Comparison of ENCODE assay signal across 8 cellular contexts in genomic region chr17:41835214-41835799, GRCh38. TPM values are rescaled to one million over a fixed set of nuclear protein-coding genes. Genes with fewer than 3 reads are reported as not detected.
DNase-seq lines count a peak whose midpoint lies in the region; ATAC-seq and FAIRE-seq lines count a peak whose summit lies in the region.

No MANE protein-coding gene starts in this region.

- peaks cover 8% of the 10 kb centered on the region for H3K27me3 Mint-ChIP-seq in activated T-helper 2 cell treated with anti-CD3 and anti-CD28 coated beads, Interferon-gamma antibody, Interleukin-2, Interleukin-4, amounts not matched to agents 10 μg/mL and 5 μg/mL and 100 μg/mL, durations not matched to agents 14 hours and 24 hours and 36 hours (ENCODE audit: low read depth)

- H3K4me3 Mint-ChIP-seq in activated T-helper 2 cell treated with anti-CD3 and anti-CD28 coated beads, Interferon-gamma antibody, Interleukin-2, Interleukin-4, amounts not matched to agents 10 μg/mL and 5 μg/mL and 100 μg/mL, durations not matched to agents 14 hours and 24 hours and 36 hours (ENCODE audit: low read depth) = peak overlapping the region; percentile 81

- H3K27me3 ChIP-seq in small intestine (ENCODE audit: control insufficient read depth in 2 of 2, insufficient read depth in 2 of 2, low read length in 2 of 2) = no peaks in the 10 kb centered on the region

- H3K4me1 ChIP-seq in small intestine (ENCODE audit: control insufficient read depth in 2 of 2, insufficient read depth in 1 of 2, low read depth in 1 of 2, low read length in 1 of 2) = peaks cover 0 to 5% of the 10 kb centered on the region in 2 donors

- peak; percentile 52 for DNase-seq in G401 (ENCODE audit: low spot score)
- DNase-seq in activated T-helper 2 cell treated with anti-CD3 and anti-CD28 coated beads, Interferon-gamma antibody, Interleukin-2, Interleukin-4, amounts not matched to agents 10 μg/mL and 5 μg/mL and 100 μg/mL, durations not matched to agents 14 hours and 24 hours and 36 hours (ENCODE audit: low spot score) = no peak
- peak; percentile 21 for DNase-seq in hepatic stellate cell (ENCODE audit: low spot score)
- DNase-seq in small intestine = no peak
- no peak for DNase-seq in activated CD4-positive, alpha-beta T cell treated with anti-CD3 and anti-CD28 coated beads for 4 hours
- DNase-seq in stimulated activated CD4-positive, alpha-beta T cell treated with anti-CD3 and anti-CD28 coated beads, Interleukin-4, amount 100 ng/mL, for 24 hours = no peak

- ATAC-seq in HG02840 (IDR thresholded peaks at IDR 0.05; ENCODE audit: low FRiP score, unreplicated experiment) = peak; percentile 24
- no peak for ATAC-seq in activated CD4-positive, CD25-positive, alpha-beta regulatory T cell treated with anti-CD3 and anti-CD28 coated beads, Interleukin-2, amount 50 U/mL, for 24 hours

- H3K4me3 ChIP-seq in small intestine (ENCODE audit: low read depth in 1 of 2, low read length in 2 of 2) = peak overlapping the region; percentile 63 to 83

- FAIRE-seq in small intestine (lab: Jason Lieb, UNC) = no peak

- no peaks in the 10 kb centered on the region for H3K9me3 ChIP-seq in small intestine (ENCODE audit: control insufficient read depth, low read depth)

- no peaks in the 10 kb centered on the region for H3K36me3 ChIP-seq in small intestine (ENCODE audit: control insufficient read depth in 2 of 2, insufficient read depth in 2 of 2, low read length in 2 of 2)

- H3K36me3 Mint-ChIP-seq in activated T-helper 2 cell treated with anti-CD3 and anti-CD28 coated beads, Interferon-gamma antibody, Interleukin-2, Interleukin-4, amounts not matched to agents 10 μg/mL and 5 μg/mL and 100 μg/mL, durations not matched to agents 14 hours and 24 hours and 36 hours (ENCODE audit: low read depth) = peaks cover 32% of the 10 kb centered on the region

- in situ Hi-C loops in G401 (cut with HindIII; ENCODE audit: low sequenced_read_pairs) = no loop called here

- no peak overlapping the region for H3K27ac ChIP-seq in small intestine (ENCODE audit: low read depth in 1 of 2, low read length in 1 of 2)

- WGBS in small intestine, 3 donors = 20 to 24% (median 21%) methylated on average over 13 of the region's 13 CpGs

- no peaks in the 10 kb centered on the region for H3K9me3 Mint-ChIP-seq in activated T-helper 2 cell treated with anti-CD3 and anti-CD28 coated beads, Interferon-gamma antibody, Interleukin-2, Interleukin-4, amounts not matched to agents 10 μg/mL and 5 μg/mL and 100 μg/mL, durations not matched to agents 14 hours and 24 hours and 36 hours

- intact Hi-C loops in activated T-helper 2 cell treated with anti-CD3 and anti-CD28 coated beads, Interferon-gamma antibody, Interleukin-2, Interleukin-4, amounts not matched to agents 10 μg/mL and 5 μg/mL and 100 μg/mL, durations not matched to agents 14 hours and 24 hours and 36 hours (cut with micrococcal nuclease) = no loop called here

- peak overlapping the region; percentile 64 for H3K27ac Mint-ChIP-seq in activated T-helper 2 cell treated with anti-CD3 and anti-CD28 coated beads, Interferon-gamma antibody, Interleukin-2, Interleukin-4, amounts not matched to agents 10 μg/mL and 5 μg/mL and 100 μg/mL, durations not matched to agents 14 hours and 24 hours and 36 hours

- peaks cover 16% of the 10 kb centered on the region for H3K4me1 Mint-ChIP-seq in activated T-helper 2 cell treated with anti-CD3 and anti-CD28 coated beads, Interferon-gamma antibody, Interleukin-2, Interleukin-4, amounts not matched to agents 10 μg/mL and 5 μg/mL and 100 μg/mL, durations not matched to agents 14 hours and 24 hours and 36 hours (ENCODE audit: low read depth)

RNA-seq across cellular contexts. Expression of gene NT5C3B, which starts 0.7 kb away (rescaled TPM):
- 75.8 and 77.8 TPM in 2 replicates for total RNA-seq in G401 (2014; rRNA removed; shearing (Covaris generic))
- 59.9 and 62.0 TPM in 2 replicates for total RNA-seq in activated T-helper 2 cell treated with anti-CD3 and anti-CD28 coated beads, Interferon-gamma antibody, Interleukin-2, Interleukin-4, amounts not matched to agents 10 μg/mL and 5 μg/mL and 100 μg/mL, durations not matched to agents 14 hours and 24 hours and 36 hours
- 10 to 100 TPM; 10.5 to 36.0 (median 21.3) TPM for polyA plus RNA-seq in small intestine

RNA-seq across cellular contexts. Expression of gene KLHL10, which starts 2.3 kb away (rescaled TPM):
- total RNA-seq in G401 (2014; rRNA removed; shearing (Covaris generic)) = not detected in 2 replicates
- 0.16 and 0.23 TPM in 2 replicates for total RNA-seq in activated T-helper 2 cell treated with anti-CD3 and anti-CD28 coated beads, Interferon-gamma antibody, Interleukin-2, Interleukin-4, amounts not matched to agents 10 μg/mL and 5 μg/mL and 100 μg/mL, durations not matched to agents 14 hours and 24 hours and 36 hours
- under 1 TPM in 1 of 3 donors, not detected in 2; 0.15 TPM for polyA plus RNA-seq in small intestine

RNA-seq across cellular contexts. Expression of gene FKBP10, which starts 22.5 kb away (rescaled TPM):
- 207 and 220 TPM in 2 replicates for total RNA-seq in G401 (2014; rRNA removed; shearing (Covaris generic))
- 1.3 and 1.4 TPM in 2 replicates for total RNA-seq in activated T-helper 2 cell treated with anti-CD3 and anti-CD28 coated beads, Interferon-gamma antibody, Interleukin-2, Interleukin-4, amounts not matched to agents 10 μg/mL and 5 μg/mL and 100 μg/mL, durations not matched to agents 14 hours and 24 hours and 36 hours
- 10 to 100 TPM in 1 of 3 donors, 1 to 10 TPM in 1, under 1 TPM in 1; 0.67 to 13.9 (median 3.5) TPM for polyA plus RNA-seq in small intestine

RNA-seq across cellular contexts. Expression of gene P3H4, which starts 23.6 kb away (rescaled TPM):
- 30.5 and 40.4 TPM in 2 replicates for total RNA-seq in G401 (2014; rRNA removed; shearing (Covaris generic))
- total RNA-seq in activated T-helper 2 cell treated with anti-CD3 and anti-CD28 coated beads, Interferon-gamma antibody, Interleukin-2, Interleukin-4, amounts not matched to agents 10 μg/mL and 5 μg/mL and 100 μg/mL, durations not matched to agents 14 hours and 24 hours and 36 hours = 7.8 and 8.6 TPM in 2 replicates
- 10 to 100 TPM in 1 of 3 donors, 1 to 10 TPM in 2; 6.5 to 12.7 (median 9.7) TPM for polyA plus RNA-seq in small intestine

RNA-seq across cellular contexts. Expression of gene KLHL11, which starts 29.9 kb away (rescaled TPM):
- 13.4 and 16.2 TPM in 2 replicates for total RNA-seq in G401 (2014; rRNA removed; shearing (Covaris generic))
- total RNA-seq in activated T-helper 2 cell treated with anti-CD3 and anti-CD28 coated beads, Interferon-gamma antibody, Interleukin-2, Interleukin-4, amounts not matched to agents 10 μg/mL and 5 μg/mL and 100 μg/mL, durations not matched to agents 14 hours and 24 hours and 36 hours = 44.3 and 46.0 TPM in 2 replicates
- polyA plus RNA-seq in small intestine = 1 to 10 TPM in 1 of 3 donors, not detected in 2; 1.7 TPM

Comparison
In these comparisons a context has a peak if more than half of its experiments do, and no peak if none do; other contexts are left out.
1. DNase-seq: peak in G401 (single experiment) and hepatic stellate cell (single experiment); none in activated T-helper 2 cell treated with anti-CD3 and anti-CD28 coated beads, Interferon-gamma antibody, Interleukin-2, Interleukin-4, amounts not matched to agents 10 μg/mL and 5 μg/mL and 100 μg/mL, durations not matched to agents 14 hours and 24 hours and 36 hours (single experiment), small intestine (single experiment), activated CD4-positive, alpha-beta T cell treated with anti-CD3 and anti-CD28 coated beads for 4 hours (0 of 2) and stimulated activated CD4-positive, alpha-beta T cell treated with anti-CD3 and anti-CD28 coated beads, Interleukin-4, amount 100 ng/mL, for 24 hours (single experiment).
2. RNA of gene FKBP10, which starts 22.5 kb away (total RNA-seq): 207 to 220 TPM in G401; 1.3 to 1.4 TPM in activated T-helper 2 cell treated with anti-CD3 and anti-CD28 coated beads, Interferon-gamma antibody, Interleukin-2, Interleukin-4, amounts not matched to agents 10 μg/mL and 5 μg/mL and 100 μg/mL, durations not matched to agents 14 hours and 24 hours and 36 hours; every median in the first group is over 10 times any median in the second.